8 cellular contexts compared by ENCODE assay signal in genomic region chr1:1374861-1375662, GRCh38. TPM values are rescaled to one million over a fixed set of nuclear protein-coding genes. Genes with fewer than 3 reads are reported as not detected.
DNase-seq lines count a peak whose midpoint lies in the region; ATAC-seq, FAIRE-seq and TF ChIP-seq lines count a peak whose summit lies in the region.

AURKAIP1 (minus strand) TSS chr1:1375207; CDS start chr1:1374756, 451 bp downstream.

- FAIRE-seq in GM12892 (lab: Jason Lieb, UNC): peak; percentile 100

- H3K9me3 ChIP-seq in adrenal gland (replicated peaks in 1 of 3) (no peaks in the 10 kb centered on the region), heart left ventricle (no peaks in the 10 kb centered on the region)

- H3K9me3 Mint-ChIP-seq in type B pancreatic cell: no peaks in the 10 kb centered on the region

- peak within 1 kb of the TSS; percentile 97 for H3K27ac Mint-ChIP-seq in type B pancreatic cell

- peaks cover 4% of the 10 kb centered on the region for H3K4me1 Mint-ChIP-seq in type B pancreatic cell (ENCODE audit: unreplicated experiment)

- ATAC-seq in HG02852 (IDR thresholded peaks at IDR 0.05; ENCODE audit: unreplicated experiment): peak; percentile 87
- peak; percentile 95 to 98 (median 96) for ATAC-seq in heart left ventricle

- peaks cover 3% of the 10 kb centered on the region for H3K27me3 Mint-ChIP-seq in type B pancreatic cell

- H3K4me1 ChIP-seq in adrenal gland (replicated peaks in 1 of 2) (peaks cover 7 to 31% of the 10 kb centered on the region in 2 donors), heart left ventricle (peaks cover 10 to 42% (median 33%) of the 10 kb centered on the region in 12 donors)

- DNase-seq in GM12892 (ENCODE audit: insufficient read length) (peak; percentile 99), NCI-H146 (lab: John Stamatoyannopoulos, UW) (peak; percentile 98), T-helper 1 cell (peak; percentile 91 to 99 (median 95)), adrenal gland (peak; percentile 98 to 99 (median 99)), heart left ventricle (peak; percentile 98 to 99 (median 99)), pons (ENCODE audit: low spot score) (peak; percentile 100), type B pancreatic cell (ENCODE audit: extremely low spot score, unreplicated experiment) (peak; percentile 98)

- peaks cover 4% of the 10 kb centered on the region for H3K36me3 Mint-ChIP-seq in type B pancreatic cell

- H3K27ac ChIP-seq in adrenal gland (peak within 1 kb of the TSS; percentile 87 to 94 (median 90)), heart left ventricle (peak within 1 kb of the TSS; percentile 82 to 99 (median 96))

- H3K36me3 ChIP-seq in adrenal gland (replicated peaks in 1 of 2) (peaks cover 0 to 10% of the 10 kb centered on the region in 2 donors), heart left ventricle (peaks cover 0 to 16% (median 9%) of the 10 kb centered on the region in 9 donors)

- H3K4me3 ChIP-seq in adrenal gland (peak within 1 kb of the TSS; percentile 52 to 83 (median 72)), heart left ventricle (peak within 1 kb of the TSS; percentile 78 to 100 (median 94))

- intact Hi-C loops in adrenal gland (cut with DNase I) (no loop called here), heart left ventricle (cut with DNase I) (loop anchor here in 5 of 10 donors (1.0 to 10.0 kb wide), 3 partner anchors 24 to 260 kb away; partner anchors contain the start of genes C1orf159 (in 1 of the 5) and CCNL2 (in 1 of the 5))

- H3K27me3 ChIP-seq in adrenal gland: no peaks in the 10 kb centered on the region
- H3K27me3 ChIP-seq in heart left ventricle: no peaks in the 10 kb centered on the region

- H3K4me3 Mint-ChIP-seq in type B pancreatic cell: peak within 1 kb of the TSS; percentile 97

- 0 to 1% (median 0%) methylated on average over 46 to 91 of the region's 91 CpGs; no CpG with 5 or more reads in 1 of the 4 donors for WGBS in adrenal gland, 4 donors
- WGBS in heart left ventricle, 4 donors: 0% methylated on average over 40 to 91 of the region's 91 CpGs

- TF ChIP-seq CTCF in adrenal gland (IDR thresholded peaks at IDR 0.05) (peak in 3 of 6 experiments; percentile 30 to 47 (median 37)), heart left ventricle (IDR thresholded peaks at IDR 0.05) (peak in 6 of 12 donors; percentile 17 to 62 (median 34)), type B pancreatic cell (conservative IDR thresholded peaks at IDR 0.05) (peak; percentile 53)

- TF ChIP-seq POLR2A in GM12892 (IDR thresholded peaks at IDR 0.05; ENCODE audit: low read depth, low read length) (peak; percentile 59; the same call in 1 of the 2 replicates), adrenal gland (IDR thresholded peaks at IDR 0.05) (peak; percentile 55 to 65), heart left ventricle (IDR thresholded peaks at IDR 0.05) (peak; percentile 12 to 76)

RNA-seq across cellular contexts. Expression of gene AURKAIP1, which starts in this region (rescaled TPM):
- polyA plus RNA-seq in GM12892 (2012; ENCODE audit: missing spikeins): 56.2 TPM
- total RNA-seq in adrenal gland: 100 to 1,000 TPM in 7 of 8 donors, 10 to 100 TPM in 1; 89.6 to 260 (median 161) TPM
- polyA plus RNA-seq in adrenal gland: 100 to 1,000 TPM in 2 of 3 donors, 10 to 100 TPM in 1; 44.2 to 317 (median 226) TPM
- 100 to 1,000 TPM; 157 to 273 (median 188) TPM for total RNA-seq in heart left ventricle
- 100 to 1,000 TPM; 268 to 465 TPM for polyA plus RNA-seq in heart left ventricle
- 122 and 143 TPM in 2 replicates for total RNA-seq in type B pancreatic cell (ENCODE audit: low replicate concordance)

Comparison
In these comparisons a context has a peak if more than half of its experiments do, and no peak if none do; other contexts are left out.
1. Peak in every context shown above with its lines: DNase-seq, ATAC-seq, H3K4me3 ChIP-seq and H3K27ac ChIP-seq.